In genomic region chr15:74275957-74276356, GRCh38 we compare ENCODE assay signal across 1 cellular context.
TF ChIP-seq lines count a peak whose summit lies in the region.

No MANE protein-coding gene starts in this region.

TF ChIP-seq in SK-N-SH, 30 proteins besides CTCF, POLR2A, EP300 and RAD21 (continued from another document):
- TF ChIP-seq ZBTB33 (IDR thresholded peaks at IDR 0.05; ENCODE audit: borderline replicate concordance, low read depth) (no peak), NRF1 (IDR thresholded peaks at IDR 0.05; ENCODE audit: low read depth, low read length) (no peak), NFIC (IDR thresholded peaks at IDR 0.05; ENCODE audit: borderline replicate concordance) (no peak), JUND (IDR thresholded peaks at IDR 0.05) (no peak)
TF ChIP-seq in SK-N-SH: peak in this region for 0.
